In the genomic region with DNA sequence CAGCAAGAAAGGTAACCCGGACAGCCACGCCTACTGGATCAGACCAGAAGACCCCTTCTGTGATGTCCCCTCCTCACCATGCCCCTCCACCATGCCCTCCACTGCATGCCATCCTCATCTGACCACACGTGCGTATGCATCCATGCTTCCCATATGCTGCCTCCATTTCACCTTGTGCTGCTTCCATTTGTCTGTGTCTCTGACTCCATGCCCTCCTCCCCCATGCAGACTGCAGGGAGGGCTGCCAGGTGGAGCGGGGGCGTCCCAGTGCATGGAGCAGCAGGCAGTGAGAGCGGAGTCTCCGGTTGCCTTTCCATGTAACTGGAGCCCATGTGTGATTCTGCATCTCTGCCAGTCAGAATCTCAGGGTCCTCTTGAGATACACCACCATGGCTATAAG, we compare ENCODE assay signal across 20 cellular contexts. TPM values are rescaled to one million over a fixed set of nuclear protein-coding genes. Genes with fewer than 3 reads are reported as not detected.
DNase-seq lines count a peak whose midpoint lies in the region; ATAC-seq and TF ChIP-seq lines count a peak whose summit lies in the region.
"Had no signal": no experiment of that assay in that cellular context is flagged by ENCODE, and none has a peak within 500 bp of the region (broad histone marks: within the 10 kb centered on the region; RNA-seq: fewer than 3 reads in every experiment).

No MANE protein-coding gene starts in this region.

- H3K4me1 Mint-ChIP-seq in CD8-positive, alpha-beta T cell (ENCODE audit: low read depth) = peaks cover 64% of the 10 kb centered on the region
- no peaks in the 10 kb centered on the region for H3K4me1 Mint-ChIP-seq in type B pancreatic cell (ENCODE audit: unreplicated experiment)

- H3K36me3 Mint-ChIP-seq in CD8-positive, alpha-beta T cell = peaks cover 91% of the 10 kb centered on the region
- peaks cover 22% of the 10 kb centered on the region for H3K36me3 Mint-ChIP-seq in type B pancreatic cell

- H3K27ac Mint-ChIP-seq in CD8-positive, alpha-beta T cell = peak overlapping the region; percentile 78
- H3K27ac Mint-ChIP-seq in type B pancreatic cell = no peak overlapping the region

- intact Hi-C loops in CD8-positive, alpha-beta T cell (cut with DNase I, micrococcal nuclease) = no loop called here
- intact Hi-C loops in posterior vena cava (cut with DNase I) = no loop called here

- H3K36me3 ChIP-seq in CD8-positive, alpha-beta T cell (ENCODE audit: insufficient read depth, low read length) = peaks cover 66% of the 10 kb centered on the region
- H3K36me3 ChIP-seq: BE2C, ovary had no signal

- H3K4me3 ChIP-seq in CD8-positive, alpha-beta T cell (ENCODE audit: low read depth, low read length) = no peak overlapping the region
- H3K4me3 ChIP-seq: ovary, sigmoid colon, thyroid gland had no signal

- no peak overlapping the region for H3K4me3 Mint-ChIP-seq in CD8-positive, alpha-beta T cell
- no peak overlapping the region for H3K4me3 Mint-ChIP-seq in type B pancreatic cell
- H3K4me3 Mint-ChIP-seq: activated B cell treated with CpG ODN at 0.5 μM for 24 hours; activated T-cell treated with anti-CD3 and anti-CD28 coated beads, Interleukin-2, amount 50 U/mL, for 4 hours had no signal

- H3K27me3 ChIP-seq in CD8-positive, alpha-beta T cell (ENCODE audit: insufficient read depth, low read length) = no peaks in the 10 kb centered on the region
- H3K27me3 ChIP-seq: BE2C, ovary, sigmoid colon, thyroid gland had no signal

- POLR2A ChIA-PET in CD8-positive, alpha-beta T cell (lab: Charles Lee) = no interaction called here

- H3K27ac ChIP-seq in CD8-positive, alpha-beta T cell (ENCODE audit: low read depth, low read length) = no peak overlapping the region
- H3K27ac ChIP-seq: 22Rv1, ovary, sigmoid colon, thyroid gland had no signal

- no peak for TF ChIP-seq CTCF in CD8-positive, alpha-beta T cell (IDR thresholded peaks at IDR 0.05)
- TF ChIP-seq CTCF in omental fat pad (IDR thresholded peaks at IDR 0.05) = no peak
- TF ChIP-seq CTCF in type B pancreatic cell (conservative IDR thresholded peaks at IDR 0.05) = no peak

- no peaks in the 10 kb centered on the region for H3K9me3 ChIP-seq in CD8-positive, alpha-beta T cell (ENCODE audit: low read length)
- H3K9me3 ChIP-seq: BE2C, ovary, sigmoid colon, thyroid gland had no signal

- peaks cover 22% of the 10 kb centered on the region for H3K4me1 ChIP-seq in CD8-positive, alpha-beta T cell (ENCODE audit: insufficient read depth, low read length)
- H3K4me1 ChIP-seq: BE2C had no signal

- H3K9me3 Mint-ChIP-seq in CD8-positive, alpha-beta T cell = no peaks in the 10 kb centered on the region
- H3K9me3 Mint-ChIP-seq in type B pancreatic cell = no peaks in the 10 kb centered on the region
- H3K9me3 Mint-ChIP-seq: activated B cell treated with CpG ODN at 0.5 μM for 24 hours; activated T-cell treated with anti-CD3 and anti-CD28 coated beads, Interleukin-2, amount 50 U/mL, for 4 hours had no signal

- DNase-seq in DMS 273 (lab: John Stamatoyannopoulos, UW; ENCODE audit: unreplicated experiment) (peak; percentile 22), DMS 273 treated with DMSO at 0.1 percent for 48 hours (lab: John Stamatoyannopoulos, UW) (no peak), cerebellum (ENCODE audit: low spot score) (peak; percentile 50), posterior vena cava (ENCODE audit: low spot score) (peak; percentile 63), omental fat pad (ENCODE audit: low spot score) (no peak), type B pancreatic cell (ENCODE audit: extremely low spot score, unreplicated experiment) (no peak), kidney tubule cell (ENCODE audit: low spot score) (no peak)
- no peak for DNase-seq in CD8-positive, alpha-beta T cell
- DNase-seq: activated B cell treated with CpG ODN at 0.5 μM for 24 hours; activated CD4-positive, alpha-beta T cell treated with anti-CD3 and anti-CD28 coated beads, Interleukin-2, amount 50 U/mL, for 48 hours; activated T-cell treated with anti-CD3 and anti-CD28 coated beads, Interleukin-2, amount 50 U/mL, for 4 hours; BE2C; NCI-H1092 treated with DMSO at 0.1 percent for 48 hours; NCI-H2081; ovary; sigmoid colon; T1000; thyroid gland had no signal

- no peak for ATAC-seq in CD8-positive, alpha-beta T cell
- no peak for ATAC-seq in omental fat pad (ENCODE audit: low FRiP score)
- ATAC-seq: activated T-cell treated with anti-CD3 and anti-CD28 coated beads, Interleukin-2, amount 50 U/mL, for 4 hours; SK-N-SH treated with all-trans-retinoic acid at 6 μM for 48 hours had no signal

- no peaks in the 10 kb centered on the region for H3K27me3 Mint-ChIP-seq in CD8-positive, alpha-beta T cell (ENCODE audit: low read depth)
- no peaks in the 10 kb centered on the region for H3K27me3 Mint-ChIP-seq in type B pancreatic cell
- H3K27me3 Mint-ChIP-seq: activated B cell treated with CpG ODN at 0.5 μM for 24 hours had no signal

- CTCF ChIA-PET in CD8-positive, alpha-beta T cell (lab: Charles Lee) = interaction anchor here (1.8 kb wide), 1 partner anchor 171 kb away, joined by 4 read pairs; no protein-coding TSS in a partner anchor

RNA-seq across cellular contexts. Expression of a gene that starts 52.6 kb away (rescaled TPM):
- 10 to 100 TPM; 19.7 to 24.1 TPM for total RNA-seq in CD8-positive, alpha-beta T cell
- total RNA-seq in cerebellum = 45.7 TPM
- total RNA-seq in posterior vena cava = 10 to 100 TPM; 19.5 to 25.5 TPM
- 10 to 100 TPM; 17.6 to 40.0 (median 21.6) TPM for total RNA-seq in omental fat pad
- 33.6 and 39.3 TPM in 2 replicates for total RNA-seq in type B pancreatic cell (ENCODE audit: low replicate concordance)

RNA-seq across cellular contexts. Expression of a gene that starts 52.7 kb away (rescaled TPM):
- 10 to 100 TPM; 12.5 to 14.4 TPM for total RNA-seq in CD8-positive, alpha-beta T cell
- total RNA-seq in cerebellum = 29.1 TPM
- total RNA-seq in posterior vena cava = 10 to 100 TPM; 36.3 to 45.6 TPM
- 10 to 100 TPM; 32.9 to 56.4 (median 49.7) TPM for total RNA-seq in omental fat pad
- 45.0 and 49.4 TPM in 2 replicates for total RNA-seq in type B pancreatic cell (ENCODE audit: low replicate concordance)

Comparison
In these comparisons a context has a peak if more than half of its experiments do, and no peak if none do; other contexts are left out.
1. DNase-seq: peak in DMS 273 (single experiment), cerebellum (single experiment) and posterior vena cava (single experiment); none in DMS 273 treated with DMSO at 0.1 percent for 48 hours (single experiment), CD8-positive, alpha-beta T cell (0 of 7), omental fat pad (single experiment), type B pancreatic cell (single experiment) and kidney tubule cell (single experiment).